ENCODE assay signal across 10 cellular contexts in the genomic region with DNA sequence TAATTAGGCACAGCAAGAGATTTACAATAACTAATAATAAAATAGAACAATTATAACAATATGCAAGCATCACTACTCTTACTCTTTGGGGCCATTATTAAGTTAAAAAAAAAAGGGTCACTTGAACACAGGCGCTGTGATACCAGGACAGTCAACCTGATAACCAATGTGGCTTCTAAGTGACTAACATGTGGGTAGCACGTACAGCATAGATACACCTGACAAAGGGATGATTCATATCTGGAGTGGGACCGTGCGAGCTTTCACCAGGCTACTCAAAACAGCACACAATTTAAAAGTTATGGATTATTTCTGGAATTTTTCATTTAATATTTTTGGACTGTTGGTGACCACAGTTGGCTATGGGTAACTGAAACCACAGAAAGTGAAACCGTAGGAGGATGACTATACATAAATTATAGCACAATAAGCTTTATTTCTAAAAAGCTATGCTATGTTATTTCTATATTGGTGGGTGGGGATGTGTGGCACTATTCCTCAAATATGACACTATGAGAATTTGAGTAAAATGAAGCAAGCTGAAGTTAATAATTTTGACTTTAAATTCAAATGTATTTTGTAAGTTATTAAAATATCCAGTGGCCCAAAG.
A peak's percentile ranks its signal among the peaks of the same experiment; 100 is the strongest.
DNase-seq lines count a peak whose midpoint lies in the region; ATAC-seq and TF ChIP-seq lines count a peak whose summit lies in the region.
"Had no signal": no experiment of that assay in that cellular context is flagged by ENCODE, and none has a peak within 500 bp of the region (broad histone marks: within the 10 kb centered on the region; RNA-seq: fewer than 3 reads in every experiment).

No MANE protein-coding gene starts in this region.

- H3K27ac ChIP-seq in sigmoid colon: no peak overlapping the region
- H3K27ac ChIP-seq: spleen had no signal

- peaks cover 0 to 7% (median 0%) of the 10 kb centered on the region in 4 donors for H3K9me3 ChIP-seq in sigmoid colon

- no peak for TF ChIP-seq CTCF in sigmoid colon (IDR thresholded peaks at IDR 0.05)

- H3K4me1 ChIP-seq in sigmoid colon: peaks cover 0 to 3% (median under 1%) of the 10 kb centered on the region in 4 donors

- DNase-seq in stimulated activated CD4-positive, alpha-beta T cell treated with anti-CD3 and anti-CD28 coated beads, Interleukin-12 subunit alpha, Interleukin-12 subunit beta, amount 100 ng/mL, for 24 hours (ENCODE audit: low read depth in 2 of 2): peak; percentile 0 to 20
- no peak for DNase-seq in stimulated activated CD4-positive, alpha-beta T cell treated with anti-CD3 and anti-CD28 coated beads, Interleukin-4, amount 100 ng/mL, for 4 hours
- DNase-seq in activated CD4-positive, alpha-beta T cell treated with anti-CD3 and anti-CD28 coated beads, Interleukin-2, amount 50 U/mL, for 48 hours: peak; percentile 28 to 51
- DNase-seq in HCEC 1CT (no peak), sigmoid colon (no peak), C1 segment of cervical spinal cord (lab: John Stamatoyannopoulos, UW) (no peak), germinal center (ENCODE audit: low spot score) (no peak)
- DNase-seq: spleen had no signal

- no peak for TF ChIP-seq POLR2A in sigmoid colon (IDR thresholded peaks at IDR 0.05)

- TF ChIP-seq EP300 in sigmoid colon (IDR thresholded peaks at IDR 0.05): no peak

- H3K36me3 ChIP-seq in sigmoid colon: peaks cover 0 to 46% (median 0%) of the 10 kb centered on the region in 4 donors

- intact Hi-C loops in sigmoid colon (cut with DNase I): loop anchor here (10.0 kb wide), 1 partner anchor 258 kb away; no protein-coding TSS in a partner anchor

- 70 to 91% methylated on average over 5 of the region's 5 CpGs for WGBS in sigmoid colon, 2 donors

- ATAC-seq in HG02973 (IDR thresholded peaks at IDR 0.05; ENCODE audit: unreplicated experiment): peak; percentile 99
- ATAC-seq: Right ventricle myocardium inferior had no signal

- H3K27me3 ChIP-seq in sigmoid colon: no peaks in the 10 kb centered on the region
- H3K27me3 ChIP-seq: spleen had no signal

- no peak overlapping the region for H3K4me3 ChIP-seq in sigmoid colon
- H3K4me3 ChIP-seq: spleen had no signal

Comparison
In these comparisons a context has a peak if more than half of its experiments do, and no peak if none do; other contexts are left out.
1. DNase-seq: peak in stimulated activated CD4-positive, alpha-beta T cell treated with anti-CD3 and anti-CD28 coated beads, Interleukin-12 subunit alpha, Interleukin-12 subunit beta, amount 100 ng/mL, for 24 hours (2 of 2) and activated CD4-positive, alpha-beta T cell treated with anti-CD3 and anti-CD28 coated beads, Interleukin-2, amount 50 U/mL, for 48 hours (2 of 2); none in stimulated activated CD4-positive, alpha-beta T cell treated with anti-CD3 and anti-CD28 coated beads, Interleukin-4, amount 100 ng/mL, for 4 hours (0 of 2), HCEC 1CT (single experiment), sigmoid colon (single experiment), C1 segment of cervical spinal cord (0 of 14) and germinal center (single experiment).